Comparison of ENCODE assay signal across 25 cellular contexts in genomic region chr13:63449549-63449948, GRCh38.
A peak's percentile ranks its signal among the peaks of the same experiment; 100 is the strongest.
DNase-seq lines count a peak whose midpoint lies in the region; ATAC-seq and TF ChIP-seq lines count a peak whose summit lies in the region.
"Had no signal": no experiment of that assay in that cellular context is flagged by ENCODE, and none has a peak within 500 bp of the region (broad histone marks: within the 10 kb centered on the region; RNA-seq: fewer than 3 reads in every experiment).

No MANE protein-coding gene starts in this region.

- no peak for ATAC-seq in HG03135 (IDR thresholded peaks at IDR 0.05; ENCODE audit: unreplicated experiment)
- ATAC-seq: activated CD4-positive, alpha-beta T cell treated with anti-CD3 and anti-CD28 coated beads for 36 hours; activated naive CD4-positive, alpha-beta T cell treated with anti-CD3 and anti-CD28 coated beads, Interleukin-2, amount 50 U/mL, for 72 hours; naive thymus-derived CD8-positive, alpha-beta T cell had no signal

- no peak overlapping the region for H3K27ac Mint-ChIP-seq in neural progenitor cell
- H3K27ac Mint-ChIP-seq: activated CD4-positive, alpha-beta T cell treated with anti-CD3 and anti-CD28 coated beads for 36 hours; activated naive CD4-positive, alpha-beta T cell treated with anti-CD3 and anti-CD28 coated beads, Interleukin-2, amount 50 U/mL, for 72 hours; CD4-positive, alpha-beta memory T cell; dendritic cell treated with granulocyte-macrophage colony-stimulating factor and Interleukin-4, amounts not matched to agents 40 ng/mL and 50 ng/mL, for 4 days; naive thymus-derived CD8-positive, alpha-beta T cell; T-helper 2 cell treated with Interferon-gamma antibody and Interleukin-4, amounts not matched to agents 5 μg/mL and 100 μg/mL, for 36 hours had no signal

- H3K36me3 Mint-ChIP-seq in neural progenitor cell, result no peaks in the 10 kb centered on the region
- H3K36me3 Mint-ChIP-seq: activated naive CD4-positive, alpha-beta T cell treated with anti-CD3 and anti-CD28 coated beads, Interleukin-2, amount 50 U/mL, for 72 hours; CD4-positive, alpha-beta memory T cell; naive thymus-derived CD8-positive, alpha-beta T cell had no signal

- peak overlapping the region; percentile 71 for H2AFZ ChIP-seq in SU-DHL-6 (ENCODE audit: low read depth, low read length, severe bottlenecking)
- H2AFZ ChIP-seq in neural progenitor cell (replicated peaks), result peak overlapping the region; percentile 5

- H3K79me2 ChIP-seq in SU-DHL-6 (ENCODE audit: insufficient read depth, low read length), result no peaks in the 10 kb centered on the region
- no peaks in the 10 kb centered on the region for H3K79me2 ChIP-seq in neural progenitor cell (ENCODE audit: low read depth)

- H3K9me3 ChIP-seq in SU-DHL-6 (ENCODE audit: insufficient read depth, low read length), result no peaks in the 10 kb centered on the region
- no peaks in the 10 kb centered on the region for H3K9me3 ChIP-seq in neural progenitor cell (ENCODE audit: low read depth)
- H3K9me3 ChIP-seq: stomach, tibial artery had no signal

- H3K27me3 ChIP-seq in SU-DHL-6 (ENCODE audit: low read length) (no peaks in the 10 kb centered on the region), neural progenitor cell (no peaks in the 10 kb centered on the region)
- H3K27me3 ChIP-seq: stomach, tibial artery had no signal

- H3K9me3 Mint-ChIP-seq in neural progenitor cell, result no peaks in the 10 kb centered on the region

- peaks cover 6% of the 10 kb centered on the region for H3K4me1 Mint-ChIP-seq in neural progenitor cell
- H3K4me1 Mint-ChIP-seq: activated CD4-positive, alpha-beta T cell treated with anti-CD3 and anti-CD28 coated beads for 36 hours; CD4-positive, alpha-beta memory T cell; naive thymus-derived CD8-positive, alpha-beta T cell had no signal

- DNase-seq in NCI-H345 (lab: John Stamatoyannopoulos, UW) (peak; percentile 2), NCI-H345 treated with DMSO at 0.1 percent for 48 hours (lab: John Stamatoyannopoulos, UW; ENCODE audit: unreplicated experiment) (no peak), M059J (ENCODE audit: low read depth) (peak; percentile 50), neural progenitor cell (ENCODE audit: low spot score) (no peak), amniotic stem cell (lab: John Stamatoyannopoulos, UW) (no peak), NCI-H526 (lab: John Stamatoyannopoulos, UW) (no peak)
- DNase-seq: activated CD4-positive, alpha-beta T cell treated with anti-CD3 and anti-CD28 coated beads for 36 hours; activated T-cell treated with anti-CD3 and anti-CD28 coated beads for 4 hours; CD4-positive, alpha-beta memory T cell; DMS 273 treated with DMSO at 0.1 percent for 48 hours; GOT3; left ventricle myocardium inferior; naive thymus-derived CD8-positive, alpha-beta T cell; NCI-H2107; NCI-H524 treated with DMSO at 0.1 percent for 48 hours; stimulated activated CD4-positive, alpha-beta T cell treated with anti-CD3 and anti-CD28 coated beads, Interleukin-1b, Interleukin-23, amount 100 ng/mL, for 48 hours; stomach; tibial artery had no signal

- H3K27me3 Mint-ChIP-seq in neural progenitor cell (ENCODE audit: insufficient read depth, low read depth), result peaks cover 2% of the 10 kb centered on the region
- H3K27me3 Mint-ChIP-seq: activated CD4-positive, alpha-beta T cell treated with anti-CD3 and anti-CD28 coated beads for 36 hours; CD4-positive, alpha-beta memory T cell; dendritic cell treated with granulocyte-macrophage colony-stimulating factor and Interleukin-4, amounts not matched to agents 40 ng/mL and 50 ng/mL, for 4 days; naive thymus-derived CD8-positive, alpha-beta T cell had no signal

- H3K4me3 Mint-ChIP-seq in neural progenitor cell, result no peak overlapping the region
- H3K4me3 Mint-ChIP-seq: activated CD4-positive, alpha-beta T cell treated with anti-CD3 and anti-CD28 coated beads for 36 hours; CD4-positive, alpha-beta memory T cell; dendritic cell treated with granulocyte-macrophage colony-stimulating factor and Interleukin-4, amounts not matched to agents 40 ng/mL and 50 ng/mL, for 4 days; naive thymus-derived CD8-positive, alpha-beta T cell; T-helper 2 cell treated with Interferon-gamma antibody and Interleukin-4, amounts not matched to agents 5 μg/mL and 100 μg/mL, for 36 hours had no signal

- H3K9ac ChIP-seq in SU-DHL-6 (ENCODE audit: low read length) (no peak overlapping the region), neural progenitor cell (no peak overlapping the region)

- H3F3A ChIP-seq in SU-DHL-6 (ENCODE audit: insufficient read depth) (no peaks in the 10 kb centered on the region), neural progenitor cell (ENCODE audit: low read depth) (no peaks in the 10 kb centered on the region)

- H3K4me3 ChIP-seq in SU-DHL-6 (ENCODE audit: insufficient read depth, low read length, poor library complexity, severe bottlenecking) (no peak overlapping the region), neural progenitor cell (no peak overlapping the region)
- H3K4me3 ChIP-seq: left ventricle myocardium inferior, skin epidermis, stomach, tibial artery had no signal

- H3K4me2 ChIP-seq in SU-DHL-6 (ENCODE audit: low read depth, low read length, poor library complexity, severe bottlenecking) (no peak overlapping the region), neural progenitor cell (no peak overlapping the region)

- H3K36me3 ChIP-seq in SU-DHL-6 (ENCODE audit: low read length), result no peaks in the 10 kb centered on the region
- H3K36me3 ChIP-seq in neural progenitor cell, result no peaks in the 10 kb centered on the region
- H3K36me3 ChIP-seq: left ventricle myocardium inferior, stomach, tibial artery had no signal

- no peaks in the 10 kb centered on the region for H3K9me2 ChIP-seq in SU-DHL-6 (replicated peaks; ENCODE audit: insufficient read depth, low read length)

- H4K20me1 ChIP-seq in SU-DHL-6 (ENCODE audit: low read depth, low read length) (no peaks in the 10 kb centered on the region), neural progenitor cell (ENCODE audit: low read depth) (no peaks in the 10 kb centered on the region)

- H3K27ac ChIP-seq in SU-DHL-6 (ENCODE audit: low read depth, low read length), result no peak overlapping the region
- no peak overlapping the region for H3K27ac ChIP-seq in neural progenitor cell
- H3K27ac ChIP-seq: left ventricle myocardium inferior, RWPE1, skin epidermis, stomach, tibial artery had no signal

- no peak for TF ChIP-seq CTCF in SU-DHL-6 (IDR thresholded peaks at IDR 0.05; ENCODE audit: insufficient read depth, low read length, poor library complexity, severe bottlenecking)
- no peak for TF ChIP-seq CTCF in neural progenitor cell (IDR thresholded peaks at IDR 0.05)

- H3K4me1 ChIP-seq in neural progenitor cell, result no peaks in the 10 kb centered on the region
- H3K4me1 ChIP-seq: left ventricle myocardium inferior, stomach, tibial artery had no signal

Comparison
In these comparisons a context has a peak if more than half of its experiments do, and no peak if none do; other contexts are left out.
1. DNase-seq: peak in NCI-H345 (single experiment) and M059J (single experiment); none in NCI-H345 treated with DMSO at 0.1 percent for 48 hours (single experiment), neural progenitor cell (single experiment), amniotic stem cell (single experiment) and NCI-H526 (0 of 2).